In genomic region chr2:214471382-214471781, GRCh38 we compare ENCODE assay signal across 28 cellular contexts.
"Had no signal": no experiment of that assay in that cellular context is flagged by ENCODE, and none has a peak within 500 bp of the region (broad histone marks: within the 10 kb centered on the region; RNA-seq: fewer than 3 reads in every experiment).

No MANE protein-coding gene starts in this region.

- H3K27ac ChIP-seq: colonic mucosa, coronary artery, dorsolateral prefrontal cortex, epithelial cell of prostate, esophagus muscularis mucosa, esophagus squamous epithelium, foreskin keratinocyte, gastrocnemius medialis, gastroesophageal sphincter, heart left ventricle, heart right ventricle had no signal

- H3K4me3 ChIP-seq: colonic mucosa, coronary artery, dorsolateral prefrontal cortex, esophagus muscularis mucosa, esophagus squamous epithelium, gastrocnemius medialis, gastroesophageal sphincter, heart left ventricle, heart right ventricle had no signal

- DNase-seq: colonic mucosa; cortex of kidney; dermis blood vessel endothelial cell; dorsolateral prefrontal cortex; effector CD4-positive, alpha-beta T cell; effector CD8-positive, alpha-beta T cell; effector memory CD4-positive, alpha-beta T cell; effector memory CD8-positive, alpha-beta T cell; endodermal cell; erythroblast; esophagus squamous epithelium; foreskin fibroblast; foreskin keratinocyte; foreskin melanocyte; gastrocnemius medialis; glutamatergic neuron; head of caudate nucleus; heart left ventricle; heart right ventricle had no signal

- FAIRE-seq: colon, endometrium, endothelial cell of umbilical vein, frontal cortex had no signal

- H3K36me3 ChIP-seq: colonic mucosa, esophagus muscularis mucosa, esophagus squamous epithelium, gastrocnemius medialis, gastroesophageal sphincter, heart left ventricle, heart right ventricle had no signal

- H3K4me1 ChIP-seq: colonic mucosa, esophagus muscularis mucosa, esophagus squamous epithelium, foreskin keratinocyte, gastrocnemius medialis, gastroesophageal sphincter, heart left ventricle, heart right ventricle had no signal

- ATAC-seq: effector memory CD8-positive, alpha-beta T cell; esophagus mucosa; foreskin keratinocyte; gastrocnemius medialis; gastroesophageal sphincter; heart left ventricle; heart right ventricle had no signal

- H3K27me3 ChIP-seq: colonic mucosa, dorsolateral prefrontal cortex, esophagus muscularis mucosa, esophagus squamous epithelium, foreskin keratinocyte, gastrocnemius medialis, gastroesophageal sphincter, heart left ventricle, heart right ventricle had no signal

- H3K9me3 ChIP-seq: colonic mucosa, esophagus muscularis mucosa, esophagus squamous epithelium, gastrocnemius medialis, gastroesophageal sphincter, heart left ventricle, heart right ventricle had no signal
